In the genomic region with DNA sequence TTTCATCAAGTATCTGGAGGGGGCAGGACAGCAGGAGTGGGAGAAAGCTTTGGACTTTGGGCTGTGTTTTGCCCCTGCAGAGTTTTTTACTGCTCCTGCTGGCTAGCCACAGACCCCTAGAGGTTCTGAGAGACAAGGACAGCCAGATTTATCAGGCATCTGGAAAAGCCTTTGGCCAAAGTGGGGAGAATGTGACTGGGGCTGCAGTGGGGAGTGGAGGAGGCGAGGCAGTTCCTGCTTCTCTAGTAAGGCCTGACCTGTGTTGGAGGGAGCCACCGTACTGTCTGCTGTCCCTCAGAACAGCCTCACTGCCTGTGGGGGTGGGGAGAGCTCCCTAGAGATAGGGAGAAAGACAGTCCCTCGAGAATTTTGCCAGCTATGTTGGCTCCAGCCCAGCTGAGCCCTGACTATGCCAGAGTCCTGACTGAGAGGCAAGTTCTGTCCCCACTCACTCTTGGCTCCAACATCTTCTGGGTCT, we compare ENCODE assay signal across 12 cellular contexts. TPM values are rescaled to one million over a fixed set of nuclear protein-coding genes. Genes with fewer than 3 reads are reported as not detected.
DNase-seq lines count a peak whose midpoint lies in the region; ATAC-seq and TF ChIP-seq lines count a peak whose summit lies in the region.
"Had no signal": no experiment of that assay in that cellular context is flagged by ENCODE, and none has a peak within 500 bp of the region (broad histone marks: within the 10 kb centered on the region; RNA-seq: fewer than 3 reads in every experiment).

No MANE protein-coding gene starts in this region.

- peak overlapping the region; percentile 7 for H3K4me3 Mint-ChIP-seq in neural crest cell
- no peak overlapping the region for H3K4me3 Mint-ChIP-seq in activated naive CD8-positive, alpha-beta T cell treated with anti-CD3 and anti-CD28 coated beads, Interleukin-2, amount 50 U/mL, for 24 hours
- H3K4me3 Mint-ChIP-seq: immature natural killer cell had no signal

- H3K9me3 Mint-ChIP-seq in neural crest cell, result no peaks in the 10 kb centered on the region
- H3K9me3 Mint-ChIP-seq in activated naive CD8-positive, alpha-beta T cell treated with anti-CD3 and anti-CD28 coated beads, Interleukin-2, amount 50 U/mL, for 24 hours, result no peaks in the 10 kb centered on the region
- H3K9me3 Mint-ChIP-seq: immature natural killer cell had no signal

- peaks cover 15% of the 10 kb centered on the region for H3K27me3 Mint-ChIP-seq in neural crest cell (ENCODE audit: low read depth)
- H3K27me3 Mint-ChIP-seq in activated naive CD8-positive, alpha-beta T cell treated with anti-CD3 and anti-CD28 coated beads, Interleukin-2, amount 50 U/mL, for 24 hours, result peaks cover 5% of the 10 kb centered on the region

- no peaks in the 10 kb centered on the region for H3K36me3 Mint-ChIP-seq in neural crest cell (ENCODE audit: low read depth)
- H3K36me3 Mint-ChIP-seq in activated naive CD8-positive, alpha-beta T cell treated with anti-CD3 and anti-CD28 coated beads, Interleukin-2, amount 50 U/mL, for 24 hours (ENCODE audit: low read depth), result no peaks in the 10 kb centered on the region

- peak; percentile 78 for DNase-seq in Right ventricle myocardium superior
- DNase-seq in neural crest cell (ENCODE audit: low read depth, low spot score), result no peak
- DNase-seq in GM19238 (ENCODE audit: insufficient read length, low spot score), result no peak
- no peak for DNase-seq in T1000 (lab: John Stamatoyannopoulos, UW)
- no peak for DNase-seq in activated naive CD8-positive, alpha-beta T cell treated with anti-CD3 and anti-CD28 coated beads, Interleukin-2, amount 50 U/mL, for 24 hours
- DNase-seq: activated CD8-positive, alpha-beta memory T cell treated with anti-CD3 and anti-CD28 coated beads, Interleukin-2, amount 50 U/mL, for 48 hours; cortex of kidney; immature natural killer cell had no signal

- no peak for TF ChIP-seq CTCF in 22Rv1 (IDR thresholded peaks at IDR 0.05)
- TF ChIP-seq CTCF in neural crest cell (conservative IDR thresholded peaks at IDR 0.05), result peak; percentile 37

- intact Hi-C loops in Right ventricle myocardium superior (cut with DNase I), result loop anchor here (10.0 kb wide), 1 partner anchor 235 kb away; no protein-coding TSS in a partner anchor

- ATAC-seq in SK-N-SH treated with all-trans-retinoic acid at 6 μM for 48 hours (peak; percentile 62), Right ventricle myocardium superior (ENCODE audit: poor library complexity) (peak; percentile 39), GM19452 (IDR thresholded peaks at IDR 0.05; ENCODE audit: unreplicated experiment) (no peak)
- ATAC-seq in activated naive CD8-positive, alpha-beta T cell treated with anti-CD3 and anti-CD28 coated beads, Interleukin-2, amount 50 U/mL, for 24 hours, result no peak

- H3K27ac ChIP-seq in 22Rv1, result peak overlapping the region; percentile 73
- H3K27ac ChIP-seq: SJSA1 had no signal

- peaks cover 34% of the 10 kb centered on the region for H3K4me1 Mint-ChIP-seq in neural crest cell
- peaks cover 6% of the 10 kb centered on the region for H3K4me1 Mint-ChIP-seq in activated naive CD8-positive, alpha-beta T cell treated with anti-CD3 and anti-CD28 coated beads, Interleukin-2, amount 50 U/mL, for 24 hours

- H3K27ac Mint-ChIP-seq in neural crest cell (ENCODE audit: unreplicated experiment), result peak overlapping the region; percentile 38
- no peak overlapping the region for H3K27ac Mint-ChIP-seq in activated naive CD8-positive, alpha-beta T cell treated with anti-CD3 and anti-CD28 coated beads, Interleukin-2, amount 50 U/mL, for 24 hours
- H3K27ac Mint-ChIP-seq: immature natural killer cell had no signal

TF ChIP-seq in SK-N-SH treated with all-trans-retinoic acid at 6 μM for 48 hours, 23 proteins besides CTCF, POLR2A, EP300 and RAD21:
- TF ChIP-seq, protein P1, sequence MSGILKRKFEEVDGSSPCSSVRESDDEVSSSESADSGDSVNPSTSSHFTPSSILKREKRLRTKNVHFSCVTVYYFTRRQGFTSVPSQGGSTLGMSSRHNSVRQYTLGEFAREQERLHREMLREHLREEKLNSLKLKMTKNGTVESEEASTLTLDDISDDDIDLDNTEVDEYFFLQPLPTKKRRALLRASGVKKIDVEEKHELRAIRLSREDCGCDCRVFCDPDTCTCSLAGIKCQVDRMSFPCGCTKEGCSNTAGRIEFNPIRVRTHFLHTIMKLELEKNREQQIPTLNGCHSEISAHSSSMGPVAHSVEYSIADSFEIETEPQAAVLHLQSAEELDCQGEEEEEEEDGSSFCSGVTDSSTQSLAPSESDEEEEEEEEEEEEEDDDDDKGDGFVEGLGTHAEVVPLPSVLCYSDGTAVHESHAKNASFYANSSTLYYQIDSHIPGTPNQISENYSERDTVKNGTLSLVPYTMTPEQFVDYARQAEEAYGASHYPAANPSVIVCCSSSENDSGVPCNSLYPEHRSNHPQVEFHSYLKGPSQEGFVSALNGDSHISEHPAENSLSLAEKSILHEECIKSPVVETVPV (CRISPR knock-in tag; IDR thresholded peaks at IDR 0.05), result no peak
- TF ChIP-seq ZFP3 (CRISPR knock-in tag; IDR thresholded peaks at IDR 0.05) (peak; percentile 45; the same call in 1 of the 2 replicates), BACH2 (CRISPR knock-in tag; IDR thresholded peaks at IDR 0.05; ENCODE audit: borderline replicate concordance) (no peak), ARNTL (CRISPR knock-in tag; IDR thresholded peaks at IDR 0.05; ENCODE audit: borderline replicate concordance, low read depth) (no peak), ESRRG (CRISPR knock-in tag; IDR thresholded peaks at IDR 0.05) (no peak), ZC3H10 (CRISPR knock-in tag; IDR thresholded peaks at IDR 0.05) (no peak)

RNA-seq across cellular contexts. Expression of a gene that starts 2.2 kb away (rescaled TPM):
- 114 TPM for total RNA-seq in Right ventricle myocardium superior
- 3.3 and 4.4 TPM in 2 replicates for total RNA-seq in neural crest cell

Comparison
In these comparisons a context has a peak if more than half of its experiments do, and no peak if none do; other contexts are left out.
1. ATAC-seq: peak in SK-N-SH treated with all-trans-retinoic acid at 6 μM for 48 hours (single experiment) and Right ventricle myocardium superior (single experiment); none in GM19452 (single experiment) and activated naive CD8-positive, alpha-beta T cell treated with anti-CD3 and anti-CD28 coated beads, Interleukin-2, amount 50 U/mL, for 24 hours (single experiment).
2. RNA of a gene that starts 2.2 kb away (total RNA-seq): 114 TPM in Right ventricle myocardium superior (single experiment); 3.3 to 4.4 TPM in neural crest cell; every median in the first group is over 10 times any median in the second.